Comparison of ENCODE assay signal across 17 cellular contexts in the genomic region with DNA sequence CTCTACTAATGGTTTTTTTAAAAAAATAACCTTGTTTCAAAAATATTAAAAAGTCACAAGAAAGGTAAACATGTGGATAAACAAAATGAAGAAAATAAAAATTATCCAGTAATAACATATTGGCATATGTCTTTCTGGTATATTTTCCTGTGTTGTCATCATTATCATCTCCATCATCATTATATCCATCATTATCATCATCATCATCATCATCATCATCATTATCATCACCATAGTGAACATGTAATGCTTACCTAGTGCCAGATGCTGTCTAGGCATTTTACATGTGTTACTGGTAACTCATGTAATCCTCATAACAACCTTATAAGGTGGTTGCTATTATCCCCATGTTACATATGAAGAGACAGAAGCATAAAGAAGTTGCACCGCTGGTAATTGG.
DNase-seq lines count a peak whose midpoint lies in the region; ATAC-seq, FAIRE-seq and TF ChIP-seq lines count a peak whose summit lies in the region.
"Had no signal": no experiment of that assay in that cellular context is flagged by ENCODE, and none has a peak within 500 bp of the region (broad histone marks: within the 10 kb centered on the region; RNA-seq: fewer than 3 reads in every experiment).

No MANE protein-coding gene starts in this region.

- H3K4me1 ChIP-seq in HEK293 (ENCODE audit: control insufficient read depth, insufficient read depth, low read length) (peaks cover 16% of the 10 kb centered on the region; the same call in 1 of the 2 replicates), keratinocyte (ENCODE audit: control insufficient read depth, extremely low read depth, insufficient read depth, low read length) (peaks cover 24% of the 10 kb centered on the region)

- H3K27me3 ChIP-seq in keratinocyte (ENCODE audit: control insufficient read depth, extremely low read depth, insufficient read depth, low read length), result no peaks in the 10 kb centered on the region

- POLR2A ChIA-PET in HEK293 (lab: Yijun Ruan, JAX), result interaction anchor here (0.7 to 4.4 kb wide), 2 partner anchors 113 to 126 kb away, joined by 3 to 55 read pairs; a partner anchor contains a TSS

- H3K4me2 ChIP-seq in keratinocyte (ENCODE audit: control insufficient read depth, extremely low read depth, insufficient read depth, low read depth, low read length), result no peak overlapping the region

- ATAC-seq in HG03025 (IDR thresholded peaks at IDR 0.05; ENCODE audit: low FRiP score, unreplicated experiment), result no peak

- no peak overlapping the region for H3K9ac ChIP-seq in keratinocyte (ENCODE audit: control insufficient read depth, extremely low read depth, insufficient read depth, low read length)

- H2AFZ ChIP-seq in keratinocyte (ENCODE audit: control insufficient read depth, low read length), result no peak overlapping the region

- CTCF ChIA-PET in HEK293 (lab: Yijun Ruan, JAX), result interaction anchor here (0.7 to 5.4 kb wide), 24 partner anchors 8 to 349 kb away, joined by 3 to 70 read pairs (median 4); a partner anchor contains a TSS

- FAIRE-seq in HTR-8/SVneo (lab: Jason Lieb, UNC) (peak; percentile 36), keratinocyte (lab: Jason Lieb, UNC) (peak; percentile 52)
- FAIRE-seq: GM12891, H54 had no signal

- H3K9me3 ChIP-seq in HEK293 (ENCODE audit: control insufficient read depth, insufficient read depth, low read depth, low read length), result no peaks in the 10 kb centered on the region
- peaks cover 2% of the 10 kb centered on the region for H3K9me3 ChIP-seq in keratinocyte (ENCODE audit: control insufficient read depth, low read depth, low read length)

- dilution Hi-C loops in keratinocyte (cut with MboI; ENCODE audit: extremely low pct_ligation_motif_present, low sequenced_read_pairs), result loop anchor here (25.0 kb wide), 1 partner anchor 117 kb away; no protein-coding TSS in a partner anchor

- no peaks in the 10 kb centered on the region for H3K79me2 ChIP-seq in keratinocyte (ENCODE audit: control insufficient read depth, insufficient read depth, low read length)

- DNase-seq in HTR-8/SVneo (ENCODE audit: insufficient read length, low spot score) (no peak), keratinocyte (ENCODE audit: low read depth, low spot score) (no peak), NCI-H2171 (lab: John Stamatoyannopoulos, UW) (no peak)
- DNase-seq in activated effector memory CD4-positive, alpha-beta T cell treated with Interleukin-2 at 50 U/mL for 16 hours, result no peak
- DNase-seq: C1 segment of cervical spinal cord; Calu3; CD4-positive, alpha-beta memory T cell; COR-L47; DMS53; DMS79 treated with DMSO at 0.1 percent for 48 hours; GF-D8; GOT3; HCEC 1CT had no signal

- H3K4me3 ChIP-seq in HEK293 (ENCODE audit: low read depth, low read length) (no peak overlapping the region), keratinocyte (ENCODE audit: control insufficient read depth in 2 of 3, extremely low read depth in 1 of 3, insufficient read depth in 2 of 3, low read depth in 1 of 3, low read length in 3 of 3) (no peak overlapping the region)

- H3K9me1 ChIP-seq in keratinocyte (ENCODE audit: control insufficient read depth, extremely low read depth, insufficient read depth, low read length), result no peaks in the 10 kb centered on the region

- no peak for TF ChIP-seq CTCF in HEK293 (tag by site-specific recombination; IDR thresholded peaks at IDR 0.05)
- no peak for TF ChIP-seq CTCF in keratinocyte (optimal IDR thresholded peaks at IDR 0.05 in 1 of 3, IDR thresholded peaks at IDR 0.05 in 1 of 3, conservative IDR thresholded peaks at IDR 0.05 in 1 of 3; ENCODE audit: extremely low read depth in 1 of 3, insufficient read depth in 2 of 3, low read length in 3 of 3)

- H4K20me1 ChIP-seq in keratinocyte (ENCODE audit: control insufficient read depth, extremely low read depth, insufficient read depth, low read length), result no peaks in the 10 kb centered on the region

- no peaks in the 10 kb centered on the region for H3K36me3 ChIP-seq in HEK293 (ENCODE audit: control insufficient read depth in 2 of 2, insufficient read depth in 1 of 2, low read length in 2 of 2)
- H3K36me3 ChIP-seq in keratinocyte (ENCODE audit: control insufficient read depth in 2 of 2, extremely low read depth in 1 of 2, insufficient read depth in 2 of 2, low read length in 2 of 2), result no peaks in the 10 kb centered on the region

- H3K27ac ChIP-seq in HEK293 (ENCODE audit: extremely low read depth, low read depth, low read length) (no peak overlapping the region), keratinocyte (ENCODE audit: control insufficient read depth, insufficient read depth, low read length) (no peak overlapping the region)

TF ChIP-seq in HEK293, 187 proteins besides CTCF, POLR2A, EP300 and RAD21:
- TF ChIP-seq, protein P1, sequence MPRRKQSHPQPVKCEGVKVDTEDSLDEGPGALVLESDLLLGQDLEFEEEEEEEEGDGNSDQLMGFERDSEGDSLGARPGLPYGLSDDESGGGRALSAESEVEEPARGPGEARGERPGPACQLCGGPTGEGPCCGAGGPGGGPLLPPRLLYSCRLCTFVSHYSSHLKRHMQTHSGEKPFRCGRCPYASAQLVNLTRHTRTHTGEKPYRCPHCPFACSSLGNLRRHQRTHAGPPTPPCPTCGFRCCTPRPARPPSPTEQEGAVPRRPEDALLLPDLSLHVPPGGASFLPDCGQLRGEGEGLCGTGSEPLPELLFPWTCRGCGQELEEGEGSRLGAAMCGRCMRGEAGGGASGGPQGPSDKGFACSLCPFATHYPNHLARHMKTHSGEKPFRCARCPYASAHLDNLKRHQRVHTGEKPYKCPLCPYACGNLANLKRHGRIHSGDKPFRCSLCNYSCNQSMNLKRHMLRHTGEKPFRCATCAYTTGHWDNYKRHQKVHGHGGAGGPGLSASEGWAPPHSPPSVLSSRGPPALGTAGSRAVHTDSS (tag by site-specific recombination; IDR thresholded peaks at IDR 0.05), result peak; percentile 66; the same call in 1 of the 2 replicates
- TF ChIP-seq, protein P2, sequence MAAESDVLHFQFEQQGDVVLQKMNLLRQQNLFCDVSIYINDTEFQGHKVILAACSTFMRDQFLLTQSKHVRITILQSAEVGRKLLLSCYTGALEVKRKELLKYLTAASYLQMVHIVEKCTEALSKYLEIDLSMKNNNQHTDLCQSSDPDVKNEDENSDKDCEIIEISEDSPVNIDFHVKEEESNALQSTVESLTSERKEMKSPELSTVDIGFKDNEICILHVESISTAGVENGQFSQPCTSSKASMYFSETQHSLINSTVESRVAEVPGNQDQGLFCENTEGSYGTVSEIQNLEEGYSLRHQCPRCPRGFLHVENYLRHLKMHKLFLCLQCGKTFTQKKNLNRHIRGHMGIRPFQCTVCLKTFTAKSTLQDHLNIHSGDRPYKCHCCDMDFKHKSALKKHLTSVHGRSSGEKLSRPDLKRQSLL (tag by site-specific recombination; IDR thresholded peaks at IDR 0.05), result no peak
- no peak for TF ChIP-seq ZNF335 (tag by site-specific recombination; conservative IDR thresholded peaks at IDR 0.05)
TF ChIP-seq in HEK293: peak in this region for 1.
